In the genomic region with DNA sequence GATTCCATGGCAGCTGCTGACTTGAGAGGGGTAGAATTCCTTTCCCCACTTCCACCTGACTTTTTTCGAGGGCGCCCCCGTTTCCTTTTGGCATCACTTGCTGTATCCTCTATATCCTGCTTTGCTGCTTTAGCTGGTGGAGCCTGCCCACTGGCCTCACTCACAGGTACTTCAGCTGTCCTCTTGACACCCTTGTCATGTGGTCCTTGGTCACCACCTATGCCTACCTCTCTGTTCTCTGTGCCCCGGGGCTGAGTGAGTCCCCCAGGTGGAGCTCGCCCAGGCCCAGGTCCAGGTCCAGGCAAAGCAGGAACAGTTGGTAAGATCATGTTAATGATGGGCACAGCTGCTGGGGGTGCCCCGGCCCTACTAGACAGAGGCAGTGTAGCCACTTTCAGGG, we compare ENCODE assay signal across 14 cellular contexts. TPM values are rescaled to one million over a fixed set of nuclear protein-coding genes. Genes with fewer than 3 reads are reported as not detected.
DNase-seq lines count a peak whose midpoint lies in the region; ATAC-seq and TF ChIP-seq lines count a peak whose summit lies in the region.
"Had no signal": no experiment of that assay in that cellular context is flagged by ENCODE, and none has a peak within 500 bp of the region (broad histone marks: within the 10 kb centered on the region; RNA-seq: fewer than 3 reads in every experiment).

No MANE protein-coding gene starts in this region.

- intact Hi-C loops in IMR-90 (cut with micrococcal nuclease) (loop anchor here (5.0 kb wide), 1 partner anchor 145 kb away; the partner anchor contains the start of gene PIP5K1A), adrenal gland (cut with DNase I) (loop anchor here (5.0 kb wide), 2 partner anchors 40 to 45 kb away; no protein-coding TSS in a partner anchor)

- TF ChIP-seq POLR2A in IMR-90 (IDR thresholded peaks at IDR 0.05; ENCODE audit: low read depth, low read length) (no peak), adrenal gland (IDR thresholded peaks at IDR 0.05) (no peak)

- dilution Hi-C loops in IMR-90 (cut with HindIII; ENCODE audit: low sequenced_read_pairs, unreplicated experiment), result no loop called here

- H4K91ac ChIP-seq in IMR-90 (ENCODE audit: insufficient read depth, low read depth, low read length) (no peak overlapping the region), trophoblast cell (ENCODE audit: low read depth, low read length) (no peak overlapping the region)

- H2BK120ac ChIP-seq in IMR-90 (ENCODE audit: low read depth, low read length), result no peak overlapping the region
- no peak overlapping the region for H2BK120ac ChIP-seq in trophoblast cell (ENCODE audit: insufficient read depth, low read length, poor library complexity)

- POLR2A ChIA-PET in IMR-90 (lab: Charles Lee; ENCODE audit: unreplicated experiment), result no interaction called here
- POLR2A ChIA-PET in T-cell (lab: Charles Lee), result no interaction called here

- 100% methylated on average over 1 of the region's 6 CpGs; no CpG with 5 or more reads in 1 of the 2 experiments for WGBS in IMR-90 (ENCODE audit: extremely low coverage in 2 of 2, insufficient read length in 1 of 2), 2 experiments
- WGBS in endodermal cell (ENCODE audit: insufficient coverage in 1 of 2, insufficient read length in 1 of 2), 2 experiments, result 92 to 100% methylated on average over 3 to 6 of the region's 6 CpGs
- no CpG with 5 or more reads among the region's 6 CpGs for WGBS in trophoblast cell (ENCODE audit: extremely low coverage, insufficient coverage, insufficient read length)
- whole genome bisulfite sequencing in adrenal gland, 4 donors, result 84 to 89% (median 87%) methylated on average over 6 of the region's 6 CpGs

- H2BK15ac ChIP-seq in IMR-90 (ENCODE audit: low read depth, low read length), result no peak overlapping the region

- BruUV-seq in IMR-90 (replicated peaks; lab: Mats Ljungman, UMichigan), result no TSS peak

- peaks cover 5% of the 10 kb centered on the region for H3K9me1 ChIP-seq in IMR-90 (ENCODE audit: insufficient read depth, low read length)

- H3K36me3 Mint-ChIP-seq in CD4-positive, CD25-positive, alpha-beta regulatory T cell, result peaks cover 28% of the 10 kb centered on the region
- H3K36me3 Mint-ChIP-seq in endodermal cell (ENCODE audit: low read depth) (peaks cover 31% of the 10 kb centered on the region), neural progenitor cell (peaks cover 23% of the 10 kb centered on the region), T-cell (peaks cover 28% of the 10 kb centered on the region)

- H3F3A ChIP-seq in neural progenitor cell (ENCODE audit: low read depth), result peaks cover 28% of the 10 kb centered on the region

- CTCF ChIA-PET in IMR-90 (lab: Yijun Ruan, JAX), result interaction anchor here (3.0 kb wide), 1 partner anchor 41 kb away, joined by 34 read pairs; no protein-coding TSS in a partner anchor
- CTCF ChIA-PET in T-cell (lab: Charles Lee), result no interaction called here

- H2AK9ac ChIP-seq in IMR-90 (replicated peaks; ENCODE audit: low read depth, low read length, poor library complexity), result peak overlapping the region; percentile 20

- no peak overlapping the region for H3K4me3 ChIP-seq in CD4-positive, CD25-positive, alpha-beta regulatory T cell (ENCODE audit: low read depth, low read length)
- H3K4me3 ChIP-seq in IMR-90 (ENCODE audit: insufficient read depth, low read depth, low read length) (no peak overlapping the region), endodermal cell (ENCODE audit: low read length) (no peak overlapping the region), neural progenitor cell (no peak overlapping the region), trophoblast cell (ENCODE audit: low read depth, low read length) (no peak overlapping the region), adrenal gland (no peak overlapping the region)
- H3K4me3 ChIP-seq: breast epithelium, Peyer's patch had no signal

- no peak overlapping the region for H3K4ac ChIP-seq in IMR-90 (ENCODE audit: low read depth, low read length)
- no peak overlapping the region for H3K4ac ChIP-seq in trophoblast cell (ENCODE audit: low read depth, low read length)

- in situ Hi-C loops in IMR-90 (cut with MboI; ENCODE audit: low sequenced_read_pairs), result loop anchor here (5.0 kb wide), 1 partner anchor 40 kb away; no protein-coding TSS in a partner anchor

- ATAC-seq in CD4-positive, CD25-positive, alpha-beta regulatory T cell (ENCODE audit: low read depth in 2 of 2), result no peak
- ATAC-seq in IMR-90 (ENCODE audit: low read depth) (no peak), T-cell (replicated peaks in 1 of 4) (no peak)
- ATAC-seq: activated CD4-positive, CD25-positive, alpha-beta regulatory T cell treated with anti-CD3 and anti-CD28 coated beads, Interleukin-2, amount 50 U/mL, for 24 hours; sciatic nerve had no signal

- H3K56ac ChIP-seq in IMR-90 (ENCODE audit: extremely low read depth, insufficient read depth, low read length), result no peak overlapping the region

- no peak overlapping the region for H4K12ac ChIP-seq in trophoblast cell (ENCODE audit: low read depth, low read length)

- H3K27me3 ChIP-seq in CD4-positive, CD25-positive, alpha-beta regulatory T cell (ENCODE audit: control insufficient read depth, insufficient read depth, low read length), result no peaks in the 10 kb centered on the region
- H3K27me3 ChIP-seq in IMR-90 (ENCODE audit: control insufficient read depth, insufficient read depth, low read length) (no peaks in the 10 kb centered on the region), endodermal cell (ENCODE audit: control insufficient read depth, insufficient read depth, low read length, poor library complexity, severe bottlenecking) (no peaks in the 10 kb centered on the region), neural progenitor cell (no peaks in the 10 kb centered on the region), trophoblast cell (ENCODE audit: insufficient read depth, low read length) (no peaks in the 10 kb centered on the region), adrenal gland (no peaks in the 10 kb centered on the region)
- H3K27me3 ChIP-seq: breast epithelium, Peyer's patch had no signal

- TF ChIP-seq CTCF in IMR-90 (conservative IDR thresholded peaks at IDR 0.05; ENCODE audit: low read depth, low read length) (no peak), endodermal cell (conservative IDR thresholded peaks at IDR 0.05) (no peak), neural progenitor cell (IDR thresholded peaks at IDR 0.05) (no peak), adrenal gland (IDR thresholded peaks at IDR 0.05) (no peak)

- DNase-seq in CD4-positive, CD25-positive, alpha-beta regulatory T cell, result no peak
- no peak for DNase-seq in IMR-90
- no peak for DNase-seq in endodermal cell
- DNase-seq in neural progenitor cell (ENCODE audit: low spot score), result no peak
- no peak for DNase-seq in trophoblast cell
- no peak for DNase-seq in T-cell
- DNase-seq in adrenal gland, result no peak
- DNase-seq: cortex of kidney, NCI-H510A treated with DMSO at 0.1 percent for 48 hours, Peyer's patch had no signal

- no peak overlapping the region for H2BK20ac ChIP-seq in IMR-90 (ENCODE audit: low read depth, low read length)

- peaks cover 22% of the 10 kb centered on the region for H3K79me2 ChIP-seq in neural progenitor cell (ENCODE audit: low read depth)
- peaks cover 7% of the 10 kb centered on the region for H3K79me2 ChIP-seq in trophoblast cell (ENCODE audit: control insufficient read depth, insufficient read depth, low read length, poor library complexity)

- H4K5ac ChIP-seq in IMR-90 (ENCODE audit: low read depth, low read length), result no peak overlapping the region

- H4K20me1 ChIP-seq in IMR-90 (ENCODE audit: insufficient read depth, low read length), result no peaks in the 10 kb centered on the region
- H4K20me1 ChIP-seq in neural progenitor cell (ENCODE audit: low read depth), result no peaks in the 10 kb centered on the region

- no peaks in the 10 kb centered on the region for H3K9me3 Mint-ChIP-seq in CD4-positive, CD25-positive, alpha-beta regulatory T cell
- no peaks in the 10 kb centered on the region for H3K9me3 Mint-ChIP-seq in endodermal cell
- H3K9me3 Mint-ChIP-seq in neural progenitor cell, result no peaks in the 10 kb centered on the region
- H3K9me3 Mint-ChIP-seq in T-cell, result no peaks in the 10 kb centered on the region

- H3K4me2 ChIP-seq in IMR-90 (ENCODE audit: low read depth, low read length) (no peak overlapping the region), neural progenitor cell (no peak overlapping the region), trophoblast cell (ENCODE audit: low read length) (no peak overlapping the region)

- TF ChIP-seq RAD21 in IMR-90 (IDR thresholded peaks at IDR 0.05; ENCODE audit: low read length), result no peak

- H3K4me1 ChIP-seq in CD4-positive, CD25-positive, alpha-beta regulatory T cell (ENCODE audit: control insufficient read depth, insufficient read depth, low read length, poor library complexity, severe bottlenecking), result peaks cover 29% of the 10 kb centered on the region
- H3K4me1 ChIP-seq in IMR-90 (ENCODE audit: control insufficient read depth, insufficient read depth, low read length) (peaks cover 4% of the 10 kb centered on the region), endodermal cell (ENCODE audit: control insufficient read depth, insufficient read depth, low read length) (peaks cover 2% of the 10 kb centered on the region), neural progenitor cell (peaks cover 10% of the 10 kb centered on the region), trophoblast cell (ENCODE audit: control insufficient read depth in 1 of 2, insufficient read depth in 2 of 2, low read length in 2 of 2) (peaks cover 6 to 10% of the 10 kb centered on the region in 2 experiments), adrenal gland (replicated peaks in 1 of 2) (peaks cover 8 to 11% of the 10 kb centered on the region in 2 donors)
- H3K4me1 ChIP-seq: breast epithelium had no signal

- H2BK12ac ChIP-seq in trophoblast cell (ENCODE audit: low read length), result no peak overlapping the region

- H3K9ac ChIP-seq in IMR-90 (ENCODE audit: low read depth, low read length) (no peak overlapping the region), endodermal cell (ENCODE audit: extremely low read depth, low read length, poor library complexity, severe bottlenecking) (no peak overlapping the region), neural progenitor cell (no peak overlapping the region), trophoblast cell (ENCODE audit: low read length) (no peak overlapping the region)

- H3K27ac ChIP-seq in CD4-positive, CD25-positive, alpha-beta regulatory T cell (ENCODE audit: insufficient read depth, low read length, poor library complexity, severe bottlenecking), result no peak overlapping the region
- H3K27ac ChIP-seq in IMR-90 (ENCODE audit: insufficient read depth, low read length), result no peak overlapping the region
- H3K27ac ChIP-seq in endodermal cell (ENCODE audit: low read depth, low read length), result no peak overlapping the region
- H3K27ac ChIP-seq in neural progenitor cell, result no peak overlapping the region
- H3K27ac ChIP-seq in trophoblast cell (ENCODE audit: low read depth, low read length), result no peak overlapping the region
- H3K27ac ChIP-seq in adrenal gland, result no peak overlapping the region
- H3K27ac ChIP-seq: breast epithelium, Peyer's patch had no signal

- no peak overlapping the region for H3K14ac ChIP-seq in IMR-90 (replicated peaks; ENCODE audit: low read depth, low read length)
- H3K14ac ChIP-seq in trophoblast cell (ENCODE audit: low read length), result no peak overlapping the region

- peak overlapping the region in 2 of 3 donors; percentile 67 to 98 for H3K27ac Mint-ChIP-seq in CD4-positive, CD25-positive, alpha-beta regulatory T cell
- H3K27ac Mint-ChIP-seq in endodermal cell (peak overlapping the region; percentile 50), neural progenitor cell (no peak overlapping the region), T-cell (peak overlapping the region in 1 of 2 donors; percentile 16)

- H3K18ac ChIP-seq in IMR-90 (ENCODE audit: low read depth, low read length), result no peak overlapping the region
- no peak overlapping the region for H3K18ac ChIP-seq in trophoblast cell (ENCODE audit: low read length)

- peaks cover 12 to 20% of the 10 kb centered on the region in 2 experiments for H3K79me1 ChIP-seq in IMR-90 (ENCODE audit: low read depth in 1 of 2, low read length in 2 of 2)
- H3K79me1 ChIP-seq in trophoblast cell (ENCODE audit: low read length), result peaks cover 3% of the 10 kb centered on the region

- H4K8ac ChIP-seq in IMR-90 (ENCODE audit: low read depth in 2 of 2, low read length in 2 of 2), result no peak overlapping the region
- no peak overlapping the region for H4K8ac ChIP-seq in trophoblast cell (ENCODE audit: low read depth, low read length)

- H3K9me3 ChIP-seq in CD4-positive, CD25-positive, alpha-beta regulatory T cell (ENCODE audit: control insufficient read depth in 2 of 2, low read length in 2 of 2), result no peaks in the 10 kb centered on the region
- H3K9me3 ChIP-seq in IMR-90 (ENCODE audit: control insufficient read depth, insufficient read depth, low read length) (no peaks in the 10 kb centered on the region), endodermal cell (ENCODE audit: control insufficient read depth, low read length) (no peaks in the 10 kb centered on the region), neural progenitor cell (ENCODE audit: low read depth) (no peaks in the 10 kb centered on the region), trophoblast cell (ENCODE audit: insufficient read depth, low read depth, low read length) (no peaks in the 10 kb centered on the region), adrenal gland (replicated peaks in 1 of 3) (no peaks in the 10 kb centered on the region)
- H3K9me3 ChIP-seq: breast epithelium, Peyer's patch had no signal

- H3K23ac ChIP-seq in IMR-90 (ENCODE audit: low read depth, low read length) (no peak overlapping the region), trophoblast cell (ENCODE audit: low read length) (no peak overlapping the region)

- peak overlapping the region in 1 of 4 donors; percentile 73 for H3K4me3 Mint-ChIP-seq in CD4-positive, CD25-positive, alpha-beta regulatory T cell
- H3K4me3 Mint-ChIP-seq in endodermal cell (no peak overlapping the region), neural progenitor cell (peak overlapping the region; percentile 6), T-cell (no peak overlapping the region)

- H2AFZ ChIP-seq in IMR-90 (replicated peaks; ENCODE audit: low read length, poor library complexity), result no peak overlapping the region
- H2AFZ ChIP-seq in neural progenitor cell (replicated peaks), result no peak overlapping the region
- H2AFZ ChIP-seq in trophoblast cell (ENCODE audit: insufficient read depth, low read length, poor library complexity), result no peak overlapping the region

- peaks cover 14 to 46% (median 25%) of the 10 kb centered on the region in 4 donors for H3K4me1 Mint-ChIP-seq in CD4-positive, CD25-positive, alpha-beta regulatory T cell
- H3K4me1 Mint-ChIP-seq in endodermal cell, result peaks cover 18% of the 10 kb centered on the region
- H3K4me1 Mint-ChIP-seq in neural progenitor cell, result peaks cover 29% of the 10 kb centered on the region
- H3K4me1 Mint-ChIP-seq in T-cell, result peaks cover 27 to 53% (median 37%) of the 10 kb centered on the region in 3 donors

- H2BK5ac ChIP-seq in IMR-90 (ENCODE audit: low read depth, low read length, poor library complexity, severe bottlenecking) (no peak overlapping the region), trophoblast cell (ENCODE audit: low read depth, low read length, poor library complexity) (no peak overlapping the region)

- H3K27me3 Mint-ChIP-seq in CD4-positive, CD25-positive, alpha-beta regulatory T cell, result no peaks in the 10 kb centered on the region
- H3K27me3 Mint-ChIP-seq in endodermal cell (ENCODE audit: insufficient read depth), result no peaks in the 10 kb centered on the region
- H3K27me3 Mint-ChIP-seq in neural progenitor cell (ENCODE audit: insufficient read depth, low read depth), result no peaks in the 10 kb centered on the region
- H3K27me3 Mint-ChIP-seq in T-cell, result no peaks in the 10 kb centered on the region

- H2AK5ac ChIP-seq in IMR-90 (ENCODE audit: low read depth, low read length) (no peak overlapping the region), trophoblast cell (ENCODE audit: low read length) (no peak overlapping the region)

- peaks cover 37% of the 10 kb centered on the region for H3K36me3 ChIP-seq in CD4-positive, CD25-positive, alpha-beta regulatory T cell (ENCODE audit: control insufficient read depth, insufficient read depth, low read length)
- H3K36me3 ChIP-seq in IMR-90 (ENCODE audit: control insufficient read depth, insufficient read depth, low read length), result peaks cover 23% of the 10 kb centered on the region
- H3K36me3 ChIP-seq in endodermal cell (ENCODE audit: control insufficient read depth, insufficient read depth, low read length), result peaks cover 21% of the 10 kb centered on the region
- H3K36me3 ChIP-seq in neural progenitor cell, result peaks cover 5% of the 10 kb centered on the region
- H3K36me3 ChIP-seq in trophoblast cell (ENCODE audit: control insufficient read depth in 1 of 2, insufficient read depth in 2 of 2, low read length in 2 of 2), result peaks cover 23 to 30% of the 10 kb centered on the region in 2 experiments
- peaks cover 0 to 29% of the 10 kb centered on the region in 2 donors for H3K36me3 ChIP-seq in adrenal gland (replicated peaks in 1 of 2)
- H3K36me3 ChIP-seq: breast epithelium had no signal

RNA-seq across cellular contexts. Expression of gene RFX5, which starts 4.5 kb away (rescaled TPM):
- 105 TPM for total RNA-seq in CD4-positive, CD25-positive, alpha-beta regulatory T cell
- 10 to 100 TPM; 28.8 to 35.9 (median 35.2) TPM for polyA plus RNA-seq in CD4-positive, CD25-positive, alpha-beta regulatory T cell
- 37.8 and 44.4 TPM in 2 replicates for total RNA-seq in IMR-90 (2012; rRNA removed)
- polyA plus RNA-seq in IMR-90 (2012; rRNA removed), result 26.8 and 29.3 TPM in 2 replicates
- 17.7 and 36.9 TPM in 2 replicates for polyA plus RNA-seq in IMR-90 (2012; cell fraction: cytosol; rRNA removed)
- 74.2 and 105 TPM in 2 replicates for polyA plus RNA-seq in IMR-90 (2012; cell fraction: nucleus; rRNA removed; ENCODE audit: low replicate concordance)
- total RNA-seq in endodermal cell, result 10 to 100 TPM; 57.7 to 72.1 TPM
- polyA plus RNA-seq in endodermal cell (2013, experiment 1 of 2), result 66.0 TPM
- 64.5 TPM for polyA plus RNA-seq in endodermal cell (2013, experiment 2 of 2)
- 87.5 and 108 TPM in 2 replicates for total RNA-seq in neural progenitor cell (ENCODE audit: low replicate concordance)
- polyA plus RNA-seq in trophoblast cell (2013), result 21.0 and 23.2 TPM in 2 replicates
- 10 to 100 TPM; 50.3 to 79.8 (median 70.2) TPM for total RNA-seq in T-cell
- 10 to 100 TPM; 37.2 to 82.5 (median 61.6) TPM for total RNA-seq in adrenal gland
- polyA plus RNA-seq in adrenal gland, result 10 to 100 TPM; 22.6 to 38.0 (median 37.9) TPM

RNA-seq across cellular contexts. Expression of gene PI4KB, which starts 15.3 kb away (rescaled TPM):
- total RNA-seq in CD4-positive, CD25-positive, alpha-beta regulatory T cell, result 73.5 TPM
- 10 to 100 TPM; 48.4 to 57.4 (median 53.3) TPM for polyA plus RNA-seq in CD4-positive, CD25-positive, alpha-beta regulatory T cell
- total RNA-seq in IMR-90 (2012; rRNA removed) (77.2 and 94.5 TPM in 2 replicates), endodermal cell (10 to 100 TPM; 34.3 to 37.5 TPM), neural progenitor cell (ENCODE audit: low replicate concordance) (19.0 and 33.5 TPM in 2 replicates), T-cell (10 to 100 TPM; 64.9 to 96.9 (median 75.4) TPM), adrenal gland (10 to 100 TPM; 57.7 to 83.5 (median 67.0) TPM)
- polyA plus RNA-seq in IMR-90 (2012; rRNA removed) (82.4 and 91.5 TPM in 2 replicates), adrenal gland (10 to 100 TPM; 30.8 to 56.6 (median 37.6) TPM)
- polyA plus RNA-seq in IMR-90 (2012; cell fraction: cytosol; rRNA removed), result 47.9 and 66.0 TPM in 2 replicates
- 103 and 135 TPM in 2 replicates for polyA plus RNA-seq in IMR-90 (2012; cell fraction: nucleus; rRNA removed; ENCODE audit: low replicate concordance)
- polyA plus RNA-seq in endodermal cell (2013, experiment 1 of 2), result 32.4 TPM
- polyA plus RNA-seq in endodermal cell (2013, experiment 2 of 2), result 30.8 TPM
- 32.5 and 35.5 TPM in 2 replicates for polyA plus RNA-seq in trophoblast cell (2013)

RNA-seq across cellular contexts. Expression of gene SELENBP1, which starts 29.9 kb away (rescaled TPM):
- total RNA-seq in CD4-positive, CD25-positive, alpha-beta regulatory T cell, result not detected
- not detected for polyA plus RNA-seq in CD4-positive, CD25-positive, alpha-beta regulatory T cell
- 21.1 and 21.3 TPM in 2 replicates for total RNA-seq in IMR-90 (2012; rRNA removed)
- 54.9 and 56.9 TPM in 2 replicates for polyA plus RNA-seq in IMR-90 (2012; rRNA removed)
- 54.1 and 66.8 TPM in 2 replicates for polyA plus RNA-seq in IMR-90 (2012; cell fraction: cytosol; rRNA removed)
- 144 and 236 TPM in 2 replicates for polyA plus RNA-seq in IMR-90 (2012; cell fraction: nucleus; rRNA removed; ENCODE audit: low replicate concordance)
- 10 to 100 TPM; 35.4 to 39.2 TPM for total RNA-seq in endodermal cell
- polyA plus RNA-seq in endodermal cell (2013, experiment 1 of 2), result 40.1 TPM
- 37.3 TPM for polyA plus RNA-seq in endodermal cell (2013, experiment 2 of 2)
- total RNA-seq in neural progenitor cell (ENCODE audit: low replicate concordance), result 38.5 and 63.2 TPM in 2 replicates
- polyA plus RNA-seq in trophoblast cell (2013), result 5.4 and 5.9 TPM in 2 replicates
- 1 to 10 TPM in 1 of 5 donors, under 1 TPM in 2, not detected in 2; 0.72 to 1.2 (median 0.93) TPM for total RNA-seq in T-cell
- total RNA-seq in adrenal gland, result 10 to 100 TPM; 18.8 to 41.6 (median 35.0) TPM
- polyA plus RNA-seq in adrenal gland, result 10 to 100 TPM; 11.0 to 61.8 (median 32.3) TPM
- total RNA-seq: activated CD8-positive, alpha-beta memory T cell treated with anti-CD3 and anti-CD28 coated beads for 36 hours had no signal

RNA-seq across cellular contexts. Expression of gene PSMB4, which starts 56.8 kb away (rescaled TPM):
- 344 TPM for total RNA-seq in CD4-positive, CD25-positive, alpha-beta regulatory T cell
- polyA plus RNA-seq in CD4-positive, CD25-positive, alpha-beta regulatory T cell, result 10 to 100 TPM; 79.4 to 99.1 (median 91.0) TPM
- 376 and 457 TPM in 2 replicates for total RNA-seq in IMR-90 (2012; rRNA removed)
- polyA plus RNA-seq in IMR-90 (2012; rRNA removed), result 565 and 640 TPM in 2 replicates
- polyA plus RNA-seq in IMR-90 (2012; cell fraction: cytosol; rRNA removed), result 490 and 1,136 TPM in 2 replicates
- 357 and 680 TPM in 2 replicates for polyA plus RNA-seq in IMR-90 (2012; cell fraction: nucleus; rRNA removed; ENCODE audit: low replicate concordance)
- total RNA-seq in endodermal cell, result 100 to 1,000 TPM; 327 to 333 TPM
- polyA plus RNA-seq in endodermal cell (2013, experiment 1 of 2), result 278 TPM
- 254 TPM for polyA plus RNA-seq in endodermal cell (2013, experiment 2 of 2)
- 267 and 321 TPM in 2 replicates for total RNA-seq in neural progenitor cell (ENCODE audit: low replicate concordance)
- 411 and 419 TPM in 2 replicates for polyA plus RNA-seq in trophoblast cell (2013)
- 100 to 1,000 TPM; 221 to 283 (median 232) TPM for total RNA-seq in T-cell
- total RNA-seq in adrenal gland, result 100 to 1,000 TPM; 204 to 442 (median 293) TPM
- 100 to 1,000 TPM; 364 to 544 (median 406) TPM for polyA plus RNA-seq in adrenal gland
